ENCODE assay signal across 9 cellular contexts in the genomic region with DNA sequence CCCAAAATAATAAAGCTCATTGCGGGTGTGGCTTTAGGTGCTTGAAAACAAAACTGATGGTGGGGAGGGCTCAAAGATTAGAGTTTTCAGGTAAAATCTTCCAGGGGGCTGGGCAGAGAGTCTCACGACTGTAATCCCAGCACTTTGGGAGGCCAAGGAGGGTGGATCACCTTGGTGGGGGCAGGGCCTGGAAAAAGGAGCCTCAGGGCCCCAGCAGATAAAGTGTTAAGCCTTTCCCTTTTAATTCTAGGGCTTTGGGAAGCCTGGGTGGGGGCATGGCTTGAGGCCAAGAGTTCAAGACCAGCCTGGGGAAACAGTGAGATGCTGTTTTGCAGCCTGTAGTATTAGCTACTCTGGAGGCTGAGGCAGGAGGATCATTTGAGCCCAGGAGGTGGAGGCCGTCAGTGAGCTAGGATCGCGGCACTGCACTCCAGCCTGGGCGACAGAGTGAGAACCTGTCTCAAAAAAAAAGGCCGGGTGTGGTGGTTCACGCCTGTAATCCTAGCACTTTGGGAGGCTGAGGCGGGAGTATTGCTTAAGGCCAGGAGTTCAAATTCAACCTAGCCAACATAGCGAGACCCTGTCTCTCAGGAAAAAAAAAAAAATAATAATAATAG. TPM values are rescaled to one million over a fixed set of nuclear protein-coding genes. Genes with fewer than 3 reads are reported as not detected.
DNase-seq lines count a peak whose midpoint lies in the region; ATAC-seq and TF ChIP-seq lines count a peak whose summit lies in the region.
"Had no signal": no experiment of that assay in that cellular context is flagged by ENCODE, and none has a peak within 500 bp of the region (broad histone marks: within the 10 kb centered on the region; RNA-seq: fewer than 3 reads in every experiment).

No MANE protein-coding gene starts in this region.

- peak overlapping the region; percentile 98 to 99 for H3K4me3 Mint-ChIP-seq in activated T-cell treated with anti-CD3 and anti-CD28 coated beads, Interleukin-2, amount 50 U/mL, for 72 hours
- H3K4me3 Mint-ChIP-seq in memory B cell: peak overlapping the region; percentile 43

- no peak for TF ChIP-seq POLR2A in transverse colon (IDR thresholded peaks at IDR 0.05)

- CTCF ChIA-PET in GM10248 (lab: Yijun Ruan, JAX): interaction anchor here (0.7 to 6.1 kb wide), 30 partner anchors 8 to 163 kb away, joined by 3 to 60 read pairs (median 4); partner anchors contain the start of genes PHLDB3, XRCC1 and ZNF575

- H3K27me3 Mint-ChIP-seq in activated T-cell treated with anti-CD3 and anti-CD28 coated beads, Interleukin-2, amount 50 U/mL, for 72 hours (ENCODE audit: low read depth): no peaks in the 10 kb centered on the region
- no peaks in the 10 kb centered on the region for H3K27me3 Mint-ChIP-seq in memory B cell

- peaks cover 6 to 16% of the 10 kb centered on the region in 2 donors for H3K36me3 Mint-ChIP-seq in activated T-cell treated with anti-CD3 and anti-CD28 coated beads, Interleukin-2, amount 50 U/mL, for 72 hours (ENCODE audit: insufficient read depth in 2 of 2)
- H3K36me3 Mint-ChIP-seq in memory B cell: peaks cover 5% of the 10 kb centered on the region

- H3K4me3 ChIP-seq in ascending aorta (peak overlapping the region; percentile 58 to 88), transverse colon (peak overlapping the region in 3 of 4 donors; percentile 50 to 88 (median 75))

- in situ Hi-C loops in transverse colon (cut with MboI; ENCODE audit: low pct_ligation_motif_present in 1 of 4, low pct_unique_long_range_greater_than_20kb in 1 of 4, low sequenced_read_pairs in 3 of 4): no loop called here

- H3K27me3 ChIP-seq in ascending aorta (no peaks in the 10 kb centered on the region), transverse colon (no peaks in the 10 kb centered on the region)

- peaks cover 48% of the 10 kb centered on the region for H3K4me1 Mint-ChIP-seq in activated T-cell treated with anti-CD3 and anti-CD28 coated beads, Interleukin-2, amount 50 U/mL, for 72 hours (ENCODE audit: low read depth)
- peaks cover 37% of the 10 kb centered on the region for H3K4me1 Mint-ChIP-seq in memory B cell

- H3K4me1 ChIP-seq in ascending aorta: peaks cover 22 to 23% of the 10 kb centered on the region in 2 donors
- peaks cover 25 to 40% (median 31%) of the 10 kb centered on the region in 4 donors for H3K4me1 ChIP-seq in transverse colon

- no peak for DNase-seq in activated T-cell treated with anti-CD3 and anti-CD28 coated beads, Interleukin-2, amount 50 U/mL, for 72 hours
- no peak for DNase-seq in activated T-cell treated with anti-CD3 and anti-CD28 coated beads for 4 hours
- no peak for DNase-seq in ascending aorta (ENCODE audit: low spot score in 2 of 2)
- no peak for DNase-seq in memory B cell (ENCODE audit: low spot score in 2 of 2)
- DNase-seq in transverse colon: no peak
- DNase-seq in GM10248 (ENCODE audit: extremely low spot score): no peak
- DNase-seq: NCI-H1048 had no signal

- POLR2A ChIA-PET in GM10248 (lab: Yijun Ruan, JAX): interaction anchor here (0.8 to 1.0 kb wide), 2 partner anchors 19 to 74 kb away, joined by 3 read pairs; partner anchors contain the start of genes PINLYP and XRCC1

- TF ChIP-seq CTCF in ascending aorta (IDR thresholded peaks at IDR 0.05) (no peak), transverse colon (IDR thresholded peaks at IDR 0.05) (no peak), GM10248 (IDR thresholded peaks at IDR 0.05; ENCODE audit: control extremely low read depth, extremely low read depth, low read depth, missing control alignments) (no peak)

- no peak for TF ChIP-seq EP300 in transverse colon (IDR thresholded peaks at IDR 0.05; ENCODE audit: low read depth)

- H3K9me3 ChIP-seq in ascending aorta (no peaks in the 10 kb centered on the region), transverse colon (no peaks in the 10 kb centered on the region)

- peak overlapping the region; percentile 94 for H3K27ac Mint-ChIP-seq in activated T-cell treated with anti-CD3 and anti-CD28 coated beads, Interleukin-2, amount 50 U/mL, for 72 hours
- H3K27ac Mint-ChIP-seq in memory B cell: peak overlapping the region; percentile 10

- WGBS in transverse colon (ENCODE audit: low coverage in 1 of 2), 2 donors: 88 to 89% methylated on average over 3 to 10 of the region's 10 CpGs

- intact Hi-C loops in ascending aorta (cut with DNase I): loop anchor here (10.0 kb wide), 1 partner anchor 1639 kb away; the partner anchor contains the start of gene RABAC1
- intact Hi-C loops in transverse colon (cut with DNase I; ENCODE audit: low total_unique reads): loop anchor here (10.0 kb wide), 1 partner anchor 59 kb away; the partner anchor contains the start of gene ZNF575

- H3K27ac ChIP-seq in ascending aorta (peak overlapping the region; percentile 82 to 88), transverse colon (peak overlapping the region; percentile 86 to 98 (median 96))

- H3K9me3 Mint-ChIP-seq in activated T-cell treated with anti-CD3 and anti-CD28 coated beads, Interleukin-2, amount 50 U/mL, for 72 hours: no peaks in the 10 kb centered on the region
- H3K9me3 Mint-ChIP-seq in memory B cell: no peaks in the 10 kb centered on the region

- H3K36me3 ChIP-seq in ascending aorta (peaks cover 38 to 47% of the 10 kb centered on the region in 2 donors), transverse colon (peaks cover 0 to 17% (median 6%) of the 10 kb centered on the region in 4 donors)

- no peak for ATAC-seq in activated T-cell treated with anti-CD3 and anti-CD28 coated beads, Interleukin-2, amount 50 U/mL, for 72 hours (replicated peaks in 1 of 2)
- no peak for ATAC-seq in memory B cell (ENCODE audit: low read depth)
- ATAC-seq in GM21381 (IDR thresholded peaks at IDR 0.05; ENCODE audit: unreplicated experiment): no peak
- no peak for ATAC-seq in GM19324 (IDR thresholded peaks at IDR 0.05; ENCODE audit: low FRiP score, unreplicated experiment)

RNA-seq across cellular contexts. Expression of gene IRGQ, which starts 1.7 kb away (rescaled TPM):
- 10 to 100 TPM; 13.6 to 16.6 TPM for total RNA-seq in activated T-cell treated with anti-CD3 and anti-CD28 coated beads, Interleukin-2, amount 50 U/mL, for 72 hours
- 17.2 TPM for total RNA-seq in ascending aorta
- total RNA-seq in transverse colon: 10 to 100 TPM; 15.7 to 32.5 (median 24.7) TPM

RNA-seq across cellular contexts. Expression of gene ZNF576, which starts 2.2 kb away (rescaled TPM):
- total RNA-seq in activated T-cell treated with anti-CD3 and anti-CD28 coated beads, Interleukin-2, amount 50 U/mL, for 72 hours: 10 to 100 TPM; 10.0 to 11.8 TPM
- 3.1 TPM for total RNA-seq in ascending aorta
- 10 to 100 TPM in 2 of 4 donors, 1 to 10 TPM in 2; 3.7 to 11.9 (median 9.8) TPM for total RNA-seq in transverse colon

RNA-seq across cellular contexts. Expression of gene SRRM5, which starts 17.7 kb away (rescaled TPM):
- total RNA-seq in activated T-cell treated with anti-CD3 and anti-CD28 coated beads, Interleukin-2, amount 50 U/mL, for 72 hours: 1 to 10 TPM; 1.1 to 1.7 TPM
- total RNA-seq in ascending aorta (0.32 TPM), transverse colon (1 to 10 TPM in 1 of 4 donors, under 1 TPM in 2, not detected in 1; 0.14 to 2.2 (median 0.64) TPM)

RNA-seq across cellular contexts. Expression of gene PINLYP, which starts 18.6 kb away (rescaled TPM):
- 10 to 100 TPM in 1 of 2 donors, 1 to 10 TPM in 1; 8.9 to 18.1 TPM for total RNA-seq in activated T-cell treated with anti-CD3 and anti-CD28 coated beads, Interleukin-2, amount 50 U/mL, for 72 hours
- total RNA-seq in ascending aorta (2.2 TPM), transverse colon (1 to 10 TPM in 3 of 4 donors, not detected in 1; 1.1 to 4.0 (median 1.6) TPM)

RNA-seq across cellular contexts. Expression of gene XRCC1, which starts 18.9 kb away (rescaled TPM):
- total RNA-seq in activated T-cell treated with anti-CD3 and anti-CD28 coated beads, Interleukin-2, amount 50 U/mL, for 72 hours: 10 to 100 TPM; 58.4 to 66.7 TPM
- total RNA-seq in ascending aorta: 6.4 TPM
- 100 to 1,000 TPM in 1 of 4 donors, 10 to 100 TPM in 2, 1 to 10 TPM in 1; 8.0 to 147 (median 15.8) TPM for total RNA-seq in transverse colon
